ENCODE assay signal across 26 cellular contexts in the genomic region with DNA sequence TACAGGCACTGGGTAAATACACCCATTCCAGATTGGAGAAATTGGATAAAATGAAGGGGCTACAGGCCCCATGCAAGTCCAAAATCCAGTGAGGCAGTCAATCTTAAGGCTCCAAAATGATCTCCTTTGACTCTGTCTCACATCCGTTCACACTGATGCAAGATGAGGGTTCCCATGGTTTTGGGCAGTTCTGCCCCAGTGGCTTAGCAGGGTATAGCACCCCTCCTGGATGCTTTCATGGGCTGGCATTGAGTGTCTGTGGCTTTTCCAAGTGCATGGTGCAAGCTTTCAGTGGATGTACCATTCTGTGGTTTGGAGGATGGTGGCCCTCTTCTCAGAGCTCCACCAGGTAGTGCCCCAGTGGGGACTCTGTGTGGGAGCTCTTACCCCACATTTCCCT.
"Had no signal": no experiment of that assay in that cellular context is flagged by ENCODE, and none has a peak within 500 bp of the region (broad histone marks: within the 10 kb centered on the region; RNA-seq: fewer than 3 reads in every experiment).

No MANE protein-coding gene starts in this region.

- H3K36me3 Mint-ChIP-seq: activated naive CD8-positive, alpha-beta T cell treated with anti-CD3 and anti-CD28 coated beads, Interleukin-2, amount 10 ng/mL, durations not matched to agents 7 days and 5 days; natural killer cell; stimulated activated memory B cell treated with anti-CD40 and anti-IgM and Interleukin-4, amounts not matched to agents 10 μg/mL and 1 μg/mL and 100 μg/mL, for 72 hours had no signal

- H3K4me3 ChIP-seq: colonic mucosa, dorsolateral prefrontal cortex, esophagus squamous epithelium, gastroesophageal sphincter, sigmoid colon, smooth muscle cell, testis, upper lobe of left lung had no signal

- H3K27me3 ChIP-seq: colonic mucosa, dorsolateral prefrontal cortex, esophagus squamous epithelium, gastroesophageal sphincter, sigmoid colon, testis, upper lobe of left lung had no signal

- H3K9me3 ChIP-seq: colonic mucosa, testis had no signal

- H3K4me3 Mint-ChIP-seq: activated B cell treated with CpG ODN at 0.5 μM for 24 hours; activated CD4-positive, alpha-beta memory T cell treated with anti-CD3 and anti-CD28 coated beads, Interleukin-2, amount 10 ng/mL, durations not matched to agents 7 days and 5 days; activated naive CD4-positive, alpha-beta T cell treated with anti-CD3 and anti-CD28 coated beads for 36 hours; activated naive CD8-positive, alpha-beta T cell treated with anti-CD3 and anti-CD28 coated beads, Interleukin-2, amount 10 ng/mL, durations not matched to agents 7 days and 5 days; activated T-cell treated with anti-CD3 and anti-CD28 coated beads, Interleukin-2, amount 50 U/mL, for 72 hours; effector memory CD8-positive, alpha-beta T cell; natural killer cell; stimulated activated memory B cell treated with anti-CD40 and anti-IgM and Interleukin-4, amounts not matched to agents 10 μg/mL and 1 μg/mL and 100 μg/mL, for 72 hours had no signal

- H3K4me1 Mint-ChIP-seq: activated B cell treated with CpG ODN at 0.5 μM for 24 hours; activated CD4-positive, alpha-beta memory T cell treated with anti-CD3 and anti-CD28 coated beads, Interleukin-2, amount 10 ng/mL, durations not matched to agents 7 days and 5 days; activated naive CD8-positive, alpha-beta T cell treated with anti-CD3 and anti-CD28 coated beads, Interleukin-2, amount 10 ng/mL, durations not matched to agents 7 days and 5 days; natural killer cell; stimulated activated memory B cell treated with anti-CD40 and anti-IgM and Interleukin-4, amounts not matched to agents 10 μg/mL and 1 μg/mL and 100 μg/mL, for 72 hours had no signal

- H3K4me1 ChIP-seq: colonic mucosa, esophagus squamous epithelium, gastroesophageal sphincter, sigmoid colon, testis, upper lobe of left lung had no signal

- H3K27me3 Mint-ChIP-seq: activated B cell treated with CpG ODN at 0.5 μM for 24 hours; activated CD4-positive, alpha-beta memory T cell treated with anti-CD3 and anti-CD28 coated beads, Interleukin-2, amount 10 ng/mL, durations not matched to agents 7 days and 5 days; activated naive CD8-positive, alpha-beta T cell treated with anti-CD3 and anti-CD28 coated beads, Interleukin-2, amount 10 ng/mL, durations not matched to agents 7 days and 5 days; effector memory CD8-positive, alpha-beta T cell; progenitor cell of endocrine pancreas; stimulated activated memory B cell treated with anti-CD40 and anti-IgM and Interleukin-4, amounts not matched to agents 10 μg/mL and 1 μg/mL and 100 μg/mL, for 72 hours had no signal

- H3K27ac Mint-ChIP-seq: activated B cell treated with CpG ODN at 0.5 μM for 24 hours; activated CD4-positive, alpha-beta memory T cell treated with anti-CD3 and anti-CD28 coated beads, Interleukin-2, amount 10 ng/mL, durations not matched to agents 7 days and 5 days; activated naive CD4-positive, alpha-beta T cell treated with anti-CD3 and anti-CD28 coated beads for 36 hours; activated naive CD8-positive, alpha-beta T cell treated with anti-CD3 and anti-CD28 coated beads, Interleukin-2, amount 10 ng/mL, durations not matched to agents 7 days and 5 days; activated T-cell treated with anti-CD3 and anti-CD28 coated beads, Interleukin-2, amount 50 U/mL, for 72 hours; effector memory CD8-positive, alpha-beta T cell; natural killer cell; progenitor cell of endocrine pancreas; stimulated activated memory B cell treated with anti-CD40 and anti-IgM and Interleukin-4, amounts not matched to agents 10 μg/mL and 1 μg/mL and 100 μg/mL, for 72 hours had no signal

- DNase-seq: activated B cell treated with CpG ODN at 0.5 μM for 24 hours; activated CD4-positive, alpha-beta memory T cell treated with anti-CD3 and anti-CD28 coated beads, Interleukin-2, amount 10 ng/mL, durations not matched to agents 7 days and 5 days; activated CD4-positive, alpha-beta T cell treated with anti-CD3 and anti-CD28 coated beads for 4 hours; activated effector memory CD4-positive, alpha-beta T cell treated with Interleukin-2 at 50 U/mL for 16 hours; activated naive CD4-positive, alpha-beta T cell treated with anti-CD3 and anti-CD28 coated beads for 36 hours; activated naive CD8-positive, alpha-beta T cell treated with anti-CD3 and anti-CD28 coated beads, Interleukin-2, amount 10 ng/mL, durations not matched to agents 7 days and 5 days; activated T-cell treated with anti-CD3 and anti-CD28 coated beads, Interleukin-2, amount 50 U/mL, for 72 hours; amygdala; colonic mucosa; dorsolateral prefrontal cortex; effector memory CD8-positive, alpha-beta T cell; esophagus squamous epithelium; head of caudate nucleus; left ventricle myocardium superior; mammary epithelial cell; midbrain; natural killer cell; retina; sigmoid colon; stimulated activated CD4-positive, alpha-beta T cell treated with anti-CD3 and anti-CD28 coated beads, Interleukin-15, amount 100 ng/mL, for 24 hours; testis; upper lobe of left lung had no signal

- H3K4me2 ChIP-seq: smooth muscle cell had no signal

- H3K36me3 ChIP-seq: colonic mucosa, esophagus squamous epithelium, gastroesophageal sphincter, sigmoid colon, upper lobe of left lung had no signal

- H3K27ac ChIP-seq: colonic mucosa, dorsolateral prefrontal cortex, esophagus squamous epithelium, gastroesophageal sphincter, sigmoid colon, testis, upper lobe of left lung had no signal
